Comparison of ENCODE assay signal across 28 cellular contexts in the genomic region with DNA sequence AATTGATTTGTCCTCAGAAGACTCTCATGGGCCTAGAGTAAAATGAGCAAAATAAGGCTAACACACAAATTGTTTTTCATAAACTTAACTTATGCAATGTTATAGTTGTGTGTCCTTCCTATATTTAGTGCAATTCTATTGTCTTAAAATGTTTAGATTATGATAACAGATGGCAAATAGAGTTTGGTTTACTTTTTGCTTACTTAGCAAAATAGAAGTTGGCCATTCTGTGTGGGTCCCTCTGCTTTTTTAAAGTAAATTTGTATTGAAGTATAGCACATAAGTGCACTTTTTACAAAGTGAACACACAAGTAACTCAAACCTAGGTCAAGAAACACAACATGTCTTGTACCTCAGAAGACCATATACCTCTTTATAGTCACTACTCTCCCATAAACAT.
"Had no signal": no experiment of that assay in that cellular context is flagged by ENCODE, and none has a peak within 500 bp of the region (broad histone marks: within the 10 kb centered on the region; RNA-seq: fewer than 3 reads in every experiment).

No MANE protein-coding gene starts in this region.

- DNase-seq: natural killer cell; occipital lobe; ovary; posterior cingulate gyrus; psoas muscle; right cardiac atrium; spleen; stimulated activated CD4-positive, alpha-beta T cell treated with anti-CD3 and anti-CD28 coated beads, Interleukin-12 subunit alpha, Interleukin-12 subunit beta, amount 100 ng/mL, for 4 hours; stimulated activated CD4-positive, alpha-beta T cell treated with anti-CD3 and anti-CD28 coated beads, Interleukin-1b, Interleukin-23, amount 100 ng/mL, for 48 hours; stimulated activated CD4-positive, alpha-beta T cell treated with anti-CD3 and anti-CD28 coated beads, Interleukin-4, amount 100 ng/mL, for 1 hour; stimulated activated CD4-positive, alpha-beta T cell treated with anti-CD3 and anti-CD28 coated beads, Interleukin-4, amount 100 ng/mL, for 4 hours; stimulated activated CD8-positive, alpha-beta memory T cell treated with anti-CD3 and anti-CD28 coated beads, Interleukin-4, amount 100 ng/mL, for 48 hours; stimulated activated naive CD4-positive, alpha-beta T cell; stimulated activated naive CD8-positive, alpha-beta T cell treated with anti-CD3 and anti-CD28 coated beads, Interleukin-15, amount 100 ng/mL, for 72 hours; stimulated activated naive CD8-positive, alpha-beta T cell treated with anti-CD3 and anti-CD28 coated beads, Interleukin-15, Interleukin-2, amounts not matched to agents 100 U/mL and 50 U/mL, for 24 hours; substantia nigra; testis; tibial artery; transverse colon; upper lobe of right lung; uterus had no signal

- H3K27me3 ChIP-seq: ovary, spleen, suprapubic skin, testis, tibial artery, transverse colon, upper lobe of right lung, uterus had no signal

- H3K9ac ChIP-seq: neural progenitor cell, parathyroid adenoma had no signal

- H2AFZ ChIP-seq: neural progenitor cell, parathyroid adenoma had no signal

- H3K36me3 ChIP-seq: neural progenitor cell, ovary, spleen, suprapubic skin, tibial artery, transverse colon, upper lobe of right lung, uterus had no signal

- H3K79me2 ChIP-seq: parathyroid adenoma had no signal

- H3K4me1 ChIP-seq: neural progenitor cell, parathyroid adenoma, psoas muscle, spleen, suprapubic skin, testis, tibial artery, transverse colon, upper lobe of right lung, uterus had no signal

- H3K4me2 ChIP-seq: neural progenitor cell, smooth muscle cell had no signal

- H3K9me3 ChIP-seq: ovary, psoas muscle, spleen, suprapubic skin, testis, tibial artery, transverse colon, upper lobe of right lung, uterus had no signal

- H3K27ac ChIP-seq: neural progenitor cell, ovary, parathyroid adenoma, psoas muscle, skin epidermis, spleen, suprapubic skin, testis, tibial artery, transverse colon, upper lobe of right lung, uterus had no signal

- ATAC-seq: natural killer cell; psoas muscle; right cardiac atrium; sciatic nerve; stimulated activated memory B cell treated with anti-CD40 and anti-IgM and Interleukin-4, amounts not matched to agents 10 μg/mL and 1 μg/mL and 100 μg/mL, for 72 hours; stimulated activated naive CD8-positive, alpha-beta T cell treated with anti-CD3 and anti-CD28 coated beads, Interleukin-15, amount 100 ng/mL, for 72 hours; stimulated activated naive CD8-positive, alpha-beta T cell treated with anti-CD3 and anti-CD28 coated beads, Interleukin-15, Interleukin-2, amounts not matched to agents 100 U/mL and 50 U/mL, for 24 hours; upper lobe of right lung had no signal

- H3K4me3 ChIP-seq: neural progenitor cell, ovary, psoas muscle, skin epidermis, smooth muscle cell, spleen, suprapubic skin, testis, tibial artery, transverse colon, upper lobe of right lung, uterus had no signal
